Comparison of ENCODE assay signal across 8 cellular contexts in genomic region chr2:70871398-70872211, GRCh38. TPM values are rescaled to one million over a fixed set of nuclear protein-coding genes. Genes with fewer than 3 reads are reported as not detected.
A peak's percentile ranks its signal among the peaks of the same experiment; 100 is the strongest.
DNase-seq lines count a peak whose midpoint lies in the region; ATAC-seq and TF ChIP-seq lines count a peak whose summit lies in the region.

No MANE protein-coding gene starts in this region.

- peak; percentile 96 for TF ChIP-seq CTCF in GM10248 (IDR thresholded peaks at IDR 0.05; ENCODE audit: control extremely low read depth, extremely low read depth, low read depth, missing control alignments)
- peak; percentile 79 for TF ChIP-seq CTCF in WTC11 (IDR thresholded peaks at IDR 0.05)
- TF ChIP-seq CTCF in MCF 10A (IDR thresholded peaks at IDR 0.05; ENCODE audit: unreplicated experiment), result peak; percentile 92

- H3K9me3 Mint-ChIP-seq in WTC11 (no peaks in the 10 kb centered on the region), MCF 10A (ENCODE audit: unreplicated experiment) (no peaks in the 10 kb centered on the region)

- H3K36me3 Mint-ChIP-seq in WTC11, result no peaks in the 10 kb centered on the region
- H3K36me3 Mint-ChIP-seq in MCF 10A (ENCODE audit: insufficient read depth, unreplicated experiment), result no peaks in the 10 kb centered on the region

- DNase-seq in GM10248 (ENCODE audit: extremely low spot score), result peak; percentile 84
- DNase-seq in NCI-H345 treated with DMSO at 0.1 percent for 48 hours (lab: John Stamatoyannopoulos, UW; ENCODE audit: unreplicated experiment), result peak; percentile 70
- DNase-seq in WTC11 (ENCODE audit: low spot score), result peak; percentile 95
- peak; percentile 75 for DNase-seq in MCF 10A (ENCODE audit: unreplicated experiment)
- peak; percentile 67 for DNase-seq in iris pigment epithelial cell (ENCODE audit: low read depth)
- peak; percentile 91 for DNase-seq in stimulated activated CD4-positive, alpha-beta T cell treated with anti-CD3 and anti-CD28 coated beads, Interleukin-15, amount 100 ng/mL, for 24 hours

- peaks cover 65% of the 10 kb centered on the region for H3K27me3 Mint-ChIP-seq in WTC11 (ENCODE audit: low read depth)
- H3K27me3 Mint-ChIP-seq in MCF 10A (ENCODE audit: insufficient read depth, unreplicated experiment), result peaks cover 34% of the 10 kb centered on the region

- intact Hi-C loops in MCF 10A (cut with micrococcal nuclease), result loop anchor here (1.0 kb wide), 4 partner anchors 49 to 106 kb away; no protein-coding TSS in a partner anchor

- ATAC-seq in HG03108 (IDR thresholded peaks at IDR 0.05; ENCODE audit: unreplicated experiment), result peak; percentile 66
- peak; percentile 98 for ATAC-seq in WTC11
- no peak for ATAC-seq in GM18858 (IDR thresholded peaks at IDR 0.05; ENCODE audit: unreplicated experiment)

- POLR2A ChIA-PET in GM10248 (lab: Yijun Ruan, JAX) (no interaction called here), WTC11 (lab: Charles Lee) (no interaction called here), MCF 10A (lab: Yijun Ruan, JAX) (interaction anchor here (0.7 to 1.1 kb wide), 4 partner anchors 50 to 77 kb away, joined by 3 to 6 read pairs (median 4); no protein-coding TSS in a partner anchor)

- BruUV-seq in MCF 10A (replicated peaks; lab: Mats Ljungman, UMichigan), result no TSS peak

- H3K4me3 Mint-ChIP-seq in WTC11 (no peak overlapping the region), MCF 10A (ENCODE audit: unreplicated experiment) (peak overlapping the region; percentile 18)

- H3K27ac Mint-ChIP-seq in WTC11, result no peak overlapping the region
- no peak overlapping the region for H3K27ac Mint-ChIP-seq in MCF 10A (ENCODE audit: low read depth, unreplicated experiment)

- H3K4me1 Mint-ChIP-seq in WTC11, result no peaks in the 10 kb centered on the region
- peaks cover 6% of the 10 kb centered on the region for H3K4me1 Mint-ChIP-seq in MCF 10A (ENCODE audit: insufficient read depth, unreplicated experiment)

- CTCF ChIA-PET in GM10248 (lab: Yijun Ruan, JAX) (interaction anchor here (0.6 to 8.8 kb wide), 47 partner anchors 8 to 567 kb away, joined by 3 to 87 read pairs (median 5); partner anchors contain the start of genes ATP6V1B1 and FIGLA), WTC11 (lab: Charles Lee) (interaction anchor here (0.6 to 9.5 kb wide), 27 partner anchors 9 to 570 kb away, joined by 3 to 88 read pairs (median 4); partner anchors contain the start of genes ATP6V1B1, FAM136A and FIGLA), MCF 10A (lab: Yijun Ruan, JAX) (interaction anchor here (0.5 to 7.6 kb wide), 49 partner anchors 8 to 440 kb away, joined by 3 to 113 read pairs (median 5); partner anchors contain the start of genes ATP6V1B1 and FIGLA)

TF ChIP-seq in WTC11, 78 proteins besides CTCF, POLR2A, EP300 and RAD21 (continues in another document):
- TF ChIP-seq NR1H2 (CRISPR knock-in tag; IDR thresholded peaks at IDR 0.05) (no peak), MLX (CRISPR knock-in tag; IDR thresholded peaks at IDR 0.05) (no peak), ZBTB21 (CRISPR knock-in tag; IDR thresholded peaks at IDR 0.05; ENCODE audit: borderline replicate concordance) (no peak), SMAD4 (CRISPR knock-in tag; IDR thresholded peaks at IDR 0.05) (no peak), ZNF423 (CRISPR knock-in tag; IDR thresholded peaks at IDR 0.05) (peak; percentile 67; the same call in 1 of the 2 replicates), GABPB1 (CRISPR knock-in tag; IDR thresholded peaks at IDR 0.05) (peak; percentile 26; the same call in 1 of the 2 replicates), JUN (CRISPR knock-in tag; IDR thresholded peaks at IDR 0.05) (no peak), ATF2 (CRISPR knock-in tag; IDR thresholded peaks at IDR 0.05; ENCODE audit: borderline replicate concordance, low read depth) (no peak), IRF2 (CRISPR knock-in tag; IDR thresholded peaks at IDR 0.05; ENCODE audit: borderline replicate concordance, low read depth) (no peak), FOXP1 (CRISPR knock-in tag; IDR thresholded peaks at IDR 0.05; ENCODE audit: borderline replicate concordance) (peak; percentile 27; the same call in 1 of the 2 replicates), EMX1 (CRISPR knock-in tag; IDR thresholded peaks at IDR 0.05) (no peak), KAT7 (CRISPR knock-in tag; IDR thresholded peaks at IDR 0.05; ENCODE audit: borderline replicate concordance) (no peak), USF1 (CRISPR knock-in tag; IDR thresholded peaks at IDR 0.05) (no peak), ETV6 (CRISPR knock-in tag; IDR thresholded peaks at IDR 0.05) (no peak), FOXJ3 (CRISPR knock-in tag; IDR thresholded peaks at IDR 0.05; ENCODE audit: borderline replicate concordance) (no peak), OVOL2 (CRISPR knock-in tag; IDR thresholded peaks at IDR 0.05; ENCODE audit: borderline replicate concordance) (no peak), GTF2I (CRISPR knock-in tag; conservative IDR thresholded peaks at IDR 0.05) (peak; percentile 55; the same call in 1 of the 2 replicates), HMGXB4 (CRISPR knock-in tag; IDR thresholded peaks at IDR 0.05) (peak; percentile 67; the same call in 1 of the 2 replicates), CREM (CRISPR knock-in tag; IDR thresholded peaks at IDR 0.05) (no peak), ZNF121 (CRISPR knock-in tag; IDR thresholded peaks at IDR 0.05) (no peak; the same call in 1 of the 2 replicates)
- TF ChIP-seq, protein P1, sequence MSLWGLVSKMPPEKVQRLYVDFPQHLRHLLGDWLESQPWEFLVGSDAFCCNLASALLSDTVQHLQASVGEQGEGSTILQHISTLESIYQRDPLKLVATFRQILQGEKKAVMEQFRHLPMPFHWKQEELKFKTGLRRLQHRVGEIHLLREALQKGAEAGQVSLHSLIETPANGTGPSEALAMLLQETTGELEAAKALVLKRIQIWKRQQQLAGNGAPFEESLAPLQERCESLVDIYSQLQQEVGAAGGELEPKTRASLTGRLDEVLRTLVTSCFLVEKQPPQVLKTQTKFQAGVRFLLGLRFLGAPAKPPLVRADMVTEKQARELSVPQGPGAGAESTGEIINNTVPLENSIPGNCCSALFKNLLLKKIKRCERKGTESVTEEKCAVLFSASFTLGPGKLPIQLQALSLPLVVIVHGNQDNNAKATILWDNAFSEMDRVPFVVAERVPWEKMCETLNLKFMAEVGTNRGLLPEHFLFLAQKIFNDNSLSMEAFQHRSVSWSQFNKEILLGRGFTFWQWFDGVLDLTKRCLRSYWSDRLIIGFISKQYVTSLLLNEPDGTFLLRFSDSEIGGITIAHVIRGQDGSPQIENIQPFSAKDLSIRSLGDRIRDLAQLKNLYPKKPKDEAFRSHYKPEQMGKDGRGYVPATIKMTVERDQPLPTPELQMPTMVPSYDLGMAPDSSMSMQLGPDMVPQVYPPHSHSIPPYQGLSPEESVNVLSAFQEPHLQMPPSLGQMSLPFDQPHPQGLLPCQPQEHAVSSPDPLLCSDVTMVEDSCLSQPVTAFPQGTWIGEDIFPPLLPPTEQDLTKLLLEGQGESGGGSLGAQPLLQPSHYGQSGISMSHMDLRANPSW (CRISPR knock-in tag; conservative IDR thresholded peaks at IDR 0.05; ENCODE audit: low read depth), result no peak

RNA-seq across cellular contexts. Expression of gene VAX2, which starts 28.8 kb away (rescaled TPM):
- not detected in 3 replicates for total RNA-seq in WTC11 (2021)
- not detected in 2 replicates for total RNA-seq in MCF 10A (2022)

RNA-seq across cellular contexts. Expression of gene CD207, which starts 36.0 kb away (rescaled TPM):
- total RNA-seq in WTC11 (2021) (not detected in 3 replicates), MCF 10A (2022) (not detected in 2 replicates)

RNA-seq across cellular contexts. Expression of gene CLEC4F, which starts 51.2 kb away (rescaled TPM):
- not detected in 3 replicates for total RNA-seq in WTC11 (2021)
- not detected in 2 replicates for total RNA-seq in MCF 10A (2022)
